ENCODE assay signal across 6 cellular contexts in genomic region chr10:52739380-52740154, GRCh38. TPM values are rescaled to one million over a fixed set of nuclear protein-coding genes. Genes with fewer than 3 reads are reported as not detected.
"Had no signal": no experiment of that assay in that cellular context is flagged by ENCODE, and none has a peak within 500 bp of the region (broad histone marks: within the 10 kb centered on the region; RNA-seq: fewer than 3 reads in every experiment).

No MANE protein-coding gene starts in this region.

- DNase-seq: IMR-90, KBM-7 had no signal

- H3K4me3 ChIP-seq: K562 had no signal

- H3K27ac ChIP-seq: HL-60 had no signal

RNA-seq across cellular contexts. Expression of gene MBL2, which starts 33.0 kb away (rescaled TPM):
- total RNA-seq: HT-29, HT1080, IMR-90, K562 had no signal
